33 cellular contexts compared by ENCODE assay signal in the genomic region with DNA sequence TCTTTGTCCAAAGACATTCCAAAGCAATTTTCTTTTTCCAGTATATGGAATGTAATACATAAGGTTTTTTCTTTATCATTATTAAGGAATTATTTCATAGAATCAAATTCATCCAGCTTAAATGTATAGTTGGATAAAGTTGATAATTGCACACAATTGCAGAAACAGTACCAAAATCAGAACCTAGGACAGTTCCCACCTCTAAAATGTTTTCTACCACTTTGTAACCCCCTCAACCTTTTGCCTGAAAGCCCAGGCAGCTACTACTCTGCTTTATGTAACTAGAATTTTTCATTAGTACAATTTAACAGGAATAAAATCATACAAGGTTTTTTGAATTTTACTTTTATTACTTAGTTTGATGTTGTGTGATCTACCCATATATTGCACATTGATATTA.
"Had no signal": no experiment of that assay in that cellular context is flagged by ENCODE, and none has a peak within 500 bp of the region (broad histone marks: within the 10 kb centered on the region; RNA-seq: fewer than 3 reads in every experiment).

No MANE protein-coding gene starts in this region.

- H3K4me3 Mint-ChIP-seq: activated CD4-positive, alpha-beta memory T cell treated with anti-CD3 and anti-CD28 coated beads for 36 hours; activated CD4-positive, alpha-beta T cell treated with anti-CD3 and anti-CD28 coated beads for 36 hours; activated naive CD4-positive, alpha-beta T cell treated with anti-CD3 and anti-CD28 coated beads for 36 hours; activated T-cell treated with anti-CD3 and anti-CD28 coated beads, Interleukin-2, amount 50 U/mL, for 4 hours; activated T-helper 1 cell treated with anti-CD3 and anti-CD28 coated beads, Interleukin-12 subunit alpha, Interleukin-12 subunit beta, Interleukin-2, Interleukin-4 antibody, amounts not matched to agents 30 ng/mL and 10 ng/mL and 1 ng/mL, durations not matched to agents 14 hours and 24 hours and 36 hours; brain; T-helper 1 cell treated with Interleukin-12 subunit alpha and Interleukin-12 subunit beta and Interleukin-4 antibody, amounts not matched to agents 30 μg/mL and 1 μg/mL, for 36 hours; T-helper 2 cell treated with Interferon-gamma antibody and Interleukin-4, amounts not matched to agents 5 μg/mL and 100 μg/mL, for 36 hours had no signal

- H3K4me1 ChIP-seq: adrenal gland had no signal

- H3K4me1 Mint-ChIP-seq: activated CD4-positive, alpha-beta T cell treated with anti-CD3 and anti-CD28 coated beads for 36 hours; brain had no signal

- H3K27me3 Mint-ChIP-seq: activated CD4-positive, alpha-beta memory T cell treated with anti-CD3 and anti-CD28 coated beads for 36 hours; activated CD4-positive, alpha-beta T cell treated with anti-CD3 and anti-CD28 coated beads for 36 hours; brain had no signal

- H3K4me2 ChIP-seq: PC-9 had no signal

- DNase-seq: activated CD4-positive, alpha-beta memory T cell treated with anti-CD3 and anti-CD28 coated beads for 36 hours; activated CD4-positive, alpha-beta T cell treated with anti-CD3 and anti-CD28 coated beads for 36 hours; activated CD4-positive, alpha-beta T cell treated with anti-CD3 and anti-CD28 coated beads, Interleukin-2, amount 50 U/mL, for 1 hour; activated CD8-positive, alpha-beta memory T cell treated with anti-CD3 and anti-CD28 coated beads, Interleukin-2, amount 50 U/mL, for 4 hours; activated gamma-delta T cell treated with Interleukin-2 at 50 U/mL for 16 hours; activated naive CD4-positive, alpha-beta T cell treated with anti-CD3 and anti-CD28 coated beads for 36 hours; activated T-cell treated with anti-CD3 and anti-CD28 coated beads for 4 hours; activated T-cell treated with anti-CD3 and anti-CD28 coated beads, Interleukin-2, amount 50 U/mL, for 4 hours; adrenal gland; caudate nucleus; cerebellar nuclear complex; KG1; NCI-H1092 treated with DMSO at 0.1 percent for 48 hours; NCI-H1417; NCI-H146; NCI-H187; NCI-H2029 treated with DMSO at 0.1 percent for 48 hours; NCI-H2107; NCI-H2171; NCI-H510A; NCI-H526; NCI-H748 treated with DMSO at 0.1 percent for 48 hours; NK-92 treated with Interleukin-12 subunit alpha and Interleukin-12 subunit beta, amount 100 ng/mL, for 24 hours; PC-9; SIG-M5 had no signal

- ATAC-seq: activated CD4-positive, alpha-beta T cell treated with anti-CD3 and anti-CD28 coated beads for 36 hours; activated CD4-positive, CD25-positive, alpha-beta regulatory T cell treated with anti-CD3 and anti-CD28 coated beads, Interleukin-2, amount 50 U/mL, for 24 hours; activated naive CD4-positive, alpha-beta T cell treated with anti-CD3 and anti-CD28 coated beads, Interleukin-2, amount 50 U/mL, for 72 hours; activated T-cell treated with anti-CD3 and anti-CD28 coated beads, Interleukin-2, amount 50 U/mL, for 4 hours; Right ventricle myocardium inferior had no signal

- H3K27ac ChIP-seq: adrenal gland, PC-9, RWPE1 had no signal

- H3K36me3 Mint-ChIP-seq: activated CD4-positive, alpha-beta memory T cell treated with anti-CD3 and anti-CD28 coated beads for 36 hours; brain had no signal

- H3K27ac Mint-ChIP-seq: activated CD4-positive, alpha-beta memory T cell treated with anti-CD3 and anti-CD28 coated beads for 36 hours; activated CD4-positive, alpha-beta T cell treated with anti-CD3 and anti-CD28 coated beads for 36 hours; activated naive CD4-positive, alpha-beta T cell treated with anti-CD3 and anti-CD28 coated beads for 36 hours; activated naive CD4-positive, alpha-beta T cell treated with anti-CD3 and anti-CD28 coated beads, Interleukin-2, amount 50 U/mL, for 72 hours; activated T-helper 1 cell treated with anti-CD3 and anti-CD28 coated beads, Interleukin-12 subunit alpha, Interleukin-12 subunit beta, Interleukin-2, Interleukin-4 antibody, amounts not matched to agents 30 ng/mL and 10 ng/mL and 1 ng/mL, durations not matched to agents 14 hours and 24 hours and 36 hours; brain; T-helper 1 cell treated with Interleukin-12 subunit alpha and Interleukin-12 subunit beta and Interleukin-4 antibody, amounts not matched to agents 30 μg/mL and 1 μg/mL, for 36 hours; T-helper 2 cell treated with Interferon-gamma antibody and Interleukin-4, amounts not matched to agents 5 μg/mL and 100 μg/mL, for 36 hours had no signal

- H3K27me3 ChIP-seq: adrenal gland had no signal

- H3K9me3 ChIP-seq: adrenal gland had no signal

- H3K4me3 ChIP-seq: adrenal gland, PC-9 had no signal

- H2AFZ ChIP-seq: PC-9 had no signal

- H3K36me3 ChIP-seq: adrenal gland had no signal
